ENCODE assay signal across 12 cellular contexts in genomic region chr1:29975036-29975694, GRCh38.
A peak's percentile ranks its signal among the peaks of the same experiment; 100 is the strongest.
DNase-seq lines count a peak whose midpoint lies in the region; ATAC-seq, FAIRE-seq and TF ChIP-seq lines count a peak whose summit lies in the region.
"Had no signal": no experiment of that assay in that cellular context is flagged by ENCODE, and none has a peak within 500 bp of the region (broad histone marks: within the 10 kb centered on the region; RNA-seq: fewer than 3 reads in every experiment).

No MANE protein-coding gene starts in this region.

- TF ChIP-seq POLR2A in A549 (IDR thresholded peaks at IDR 0.05; ENCODE audit: low read length): no peak

- peaks cover 29% of the 10 kb centered on the region for H3K4me1 ChIP-seq in A549
- H3K4me1 ChIP-seq: ascending aorta had no signal

- H3K27ac ChIP-seq in A549 (peak overlapping the region; percentile 35 to 62; a peak in 4 of 6 replicates), WERI-Rb-1 (no peak overlapping the region)
- H3K27ac ChIP-seq: ascending aorta had no signal

- H3K4me2 ChIP-seq in A549: peak overlapping the region; percentile 48; the same call in 2 of the 3 replicates

- POLR2A ChIA-PET in A549 (lab: Yijun Ruan, JAX): no interaction called here

- H3K27me3 ChIP-seq in H7 (ENCODE audit: control insufficient read depth, insufficient read depth, low read length) (peaks cover 10% of the 10 kb centered on the region; the same call in 1 of the 2 replicates), WERI-Rb-1 (ENCODE audit: insufficient read depth, low read depth, severe bottlenecking) (no peaks in the 10 kb centered on the region)
- H3K27me3 ChIP-seq: ascending aorta had no signal

- ATAC-seq in A549: no peak; a peak in 1 of 6 replicates
- ATAC-seq: right cardiac atrium had no signal

- no peak for FAIRE-seq in A549 (lab: Jason Lieb, UNC)

- CTCF ChIA-PET in A549 (lab: Yijun Ruan, JAX): no interaction called here

- H3K36me3 ChIP-seq in H7 (replicated peaks; ENCODE audit: control insufficient read depth, insufficient read depth, low read length) (no peaks in the 10 kb centered on the region), WERI-Rb-1 (no peaks in the 10 kb centered on the region)
- H3K36me3 ChIP-seq: ascending aorta had no signal

- H3K9me3 ChIP-seq in A549 (no peaks in the 10 kb centered on the region), WERI-Rb-1 (ENCODE audit: severe bottlenecking) (no peaks in the 10 kb centered on the region)
- H3K9me3 ChIP-seq: ascending aorta, Caco-2 had no signal

- WGBS in A549 (ENCODE audit: missing lambda C conversion rate): 35% methylated on average over 7 of the region's 7 CpGs

- TF ChIP-seq CTCF in A549 (IDR thresholded peaks at IDR 0.05): no peak
- no peak for TF ChIP-seq CTCF in WERI-Rb-1 (IDR thresholded peaks at IDR 0.05; ENCODE audit: low read depth, low read length)

- no peak for TF ChIP-seq EP300 in A549 (IDR thresholded peaks at IDR 0.05)

- DNase-seq in A549 (ENCODE audit: low read depth in 1 of 2, low spot score in 1 of 2) (peak; percentile 12 to 24), H7 (peak; percentile 63), SW480 (ENCODE audit: low spot score) (peak; percentile 5), glomerular visceral epithelial cell (ENCODE audit: extremely low spot score) (peak; percentile 54), germinal center (ENCODE audit: low spot score) (no peak), NCI-H524 treated with DMSO at 0.1 percent for 48 hours (lab: John Stamatoyannopoulos, UW) (no peak), GM19238 (ENCODE audit: insufficient read length, low spot score) (no peak), WERI-Rb-1 (no peak)
- DNase-seq: activated B cell treated with CpG ODN at 0.5 μM for 24 hours, right cardiac atrium had no signal

- H3K4me3 ChIP-seq in A549: no peak overlapping the region
- no peak overlapping the region for H3K4me3 ChIP-seq in H7 (ENCODE audit: insufficient read depth, low read depth, low read length)
- H3K4me3 ChIP-seq in WERI-Rb-1 (ENCODE audit: low read depth, low read length): no peak overlapping the region
- H3K4me3 ChIP-seq: ascending aorta had no signal

- TF ChIP-seq RAD21 in A549 (conservative IDR thresholded peaks at IDR 0.05 in 1 of 2, IDR thresholded peaks at IDR 0.05 in 1 of 2): no peak

TF ChIP-seq in A549, 52 proteins besides CTCF, POLR2A, EP300 and RAD21:
- TF ChIP-seq EHMT2 (IDR thresholded peaks at IDR 0.05; ENCODE audit: low read depth): peak; percentile 88
- TF ChIP-seq PHF8 (IDR thresholded peaks at IDR 0.05; ENCODE audit: borderline replicate concordance, low read depth): no peak
- TF ChIP-seq REST (IDR thresholded peaks at IDR 0.05): peak; percentile 95

Comparison
In these comparisons a context has a peak if more than half of its experiments do, and no peak if none do; other contexts are left out.
1. DNase-seq: peak in A549 (2 of 2), H7 (single experiment), SW480 (single experiment) and glomerular visceral epithelial cell (single experiment); none in germinal center (single experiment), NCI-H524 treated with DMSO at 0.1 percent for 48 hours (single experiment), GM19238 (single experiment) and WERI-Rb-1 (single experiment).